Comparison of ENCODE assay signal across 8 cellular contexts in the genomic region with DNA sequence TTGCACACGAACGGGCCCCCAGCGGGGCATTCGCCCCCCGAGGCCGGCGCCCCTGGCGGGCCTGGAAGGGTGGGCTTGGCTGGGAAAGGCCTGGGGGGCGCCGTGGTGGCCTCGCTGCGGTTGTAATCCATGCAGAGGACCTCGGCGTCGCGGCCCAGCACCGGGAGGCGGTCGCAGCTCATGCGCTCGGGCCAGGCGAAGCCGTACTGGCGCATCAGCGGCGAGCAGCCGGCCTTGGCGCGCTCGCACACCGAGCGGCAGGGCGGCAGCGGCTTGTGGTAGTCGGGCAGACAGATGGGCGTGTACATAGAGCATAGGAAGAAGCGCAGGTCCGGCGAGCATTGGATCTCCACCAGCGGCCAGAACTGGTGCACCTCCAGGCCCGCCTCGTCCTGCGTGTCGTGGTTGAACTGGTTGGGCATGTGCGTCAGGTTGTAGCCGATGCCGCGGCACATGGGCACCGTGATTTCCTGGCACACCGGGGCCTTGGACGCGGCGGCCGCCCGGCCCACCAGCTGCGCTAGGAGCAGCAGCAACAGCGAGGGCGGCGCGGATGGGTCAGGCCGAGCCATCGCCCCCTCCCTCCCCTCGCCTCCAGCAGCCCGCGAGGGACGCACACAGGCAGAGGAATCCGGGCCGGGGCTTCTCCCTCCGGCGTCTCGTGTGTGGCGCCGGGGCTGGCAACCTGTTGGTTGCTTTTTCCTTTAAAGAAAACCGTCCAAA.
DNase-seq lines count a peak whose midpoint lies in the region; ATAC-seq and TF ChIP-seq lines count a peak whose summit lies in the region.

No MANE protein-coding gene starts in this region.

- H3K4me1 Mint-ChIP-seq in nephron progenitor cell, result peaks cover 37% of the 10 kb centered on the region

- peak overlapping the region; percentile 85 for H3K4me3 Mint-ChIP-seq in nephron progenitor cell

- peaks cover 5% of the 10 kb centered on the region for H3K36me3 Mint-ChIP-seq in nephron progenitor cell (ENCODE audit: low read depth)

- DNase-seq in GM10266 (ENCODE audit: extremely low spot score) (peak; percentile 43), NCI-H1105 (lab: John Stamatoyannopoulos, UW) (peak; percentile 12), fibroblast of mammary gland (ENCODE audit: low read depth) (peak; percentile 39), nephron progenitor cell (peak; percentile 64)
- DNase-seq in activated T-cell treated with anti-CD3 and anti-CD28 coated beads, Interleukin-2, amount 50 U/mL, for 1 hour, result peak; percentile 45

- peaks cover 93% of the 10 kb centered on the region for H3K27me3 Mint-ChIP-seq in nephron progenitor cell (ENCODE audit: low read depth, poor library complexity)

- peaks cover 7% of the 10 kb centered on the region for H3K9me3 Mint-ChIP-seq in nephron progenitor cell

- H3K27ac Mint-ChIP-seq in nephron progenitor cell, result no peak overlapping the region

- no peak for ATAC-seq in HG03565 (IDR thresholded peaks at IDR 0.05; ENCODE audit: unreplicated experiment)
- no peak for ATAC-seq in GM18858 (IDR thresholded peaks at IDR 0.05; ENCODE audit: unreplicated experiment)
- no peak for ATAC-seq in GM18498 (IDR thresholded peaks at IDR 0.05; ENCODE audit: unreplicated experiment)

- TF ChIP-seq CTCF in GM10266 (IDR thresholded peaks at IDR 0.05; ENCODE audit: control insufficient read depth, insufficient read depth, low read depth, missing control alignments), result no peak
- TF ChIP-seq CTCF in fibroblast of mammary gland (conservative IDR thresholded peaks at IDR 0.05; ENCODE audit: control insufficient read depth, insufficient read depth, low read depth, low read length), result no peak
- no peak for TF ChIP-seq CTCF in nephron progenitor cell (IDR thresholded peaks at IDR 0.05)

- peak overlapping the region; percentile 66 for H3K4me3 ChIP-seq in fibroblast of mammary gland (ENCODE audit: control insufficient read depth, low read depth, low read length)

Comparison
In these comparisons a context has a peak if more than half of its experiments do, and no peak if none do; other contexts are left out.
1. DNase-seq: peak in every context shown above with its lines; median percentile 64 in nephron progenitor cell; 45 in activated T-cell treated with anti-CD3 and anti-CD28 coated beads, Interleukin-2, amount 50 U/mL, for 1 hour; 43 in GM10266; 39 in fibroblast of mammary gland; 12 in NCI-H1105.